ENCODE assay signal across 19 cellular contexts in genomic region chr12:72313757-72314270, GRCh38. TPM values are rescaled to one million over a fixed set of nuclear protein-coding genes. Genes with fewer than 3 reads are reported as not detected.
DNase-seq lines count a peak whose midpoint lies in the region; ATAC-seq, FAIRE-seq and TF ChIP-seq lines count a peak whose summit lies in the region.
"Had no signal": no experiment of that assay in that cellular context is flagged by ENCODE, and none has a peak within 500 bp of the region (broad histone marks: within the 10 kb centered on the region; RNA-seq: fewer than 3 reads in every experiment).

No MANE protein-coding gene starts in this region.

- no peak for TF ChIP-seq POLR2A in GM12892 (IDR thresholded peaks at IDR 0.05; ENCODE audit: low read depth, low read length)

- FAIRE-seq in GM12892 (lab: Jason Lieb, UNC), result no peak

- H3K4me1 Mint-ChIP-seq in GM23338, result no peaks in the 10 kb centered on the region
- H3K4me1 Mint-ChIP-seq in natural killer cell, result no peaks in the 10 kb centered on the region
- H3K4me1 Mint-ChIP-seq: CD4-positive, CD25-positive, alpha-beta regulatory T cell had no signal

- H3K79me2 ChIP-seq in GM23338 (replicated peaks; ENCODE audit: insufficient read depth), result no peaks in the 10 kb centered on the region

- no peak overlapping the region for H3K4ac ChIP-seq in neuronal stem cell (ENCODE audit: low read length)

- no peaks in the 10 kb centered on the region for H3K9me3 ChIP-seq in neuronal stem cell (replicated peaks in 1 of 2; ENCODE audit: control insufficient read depth in 2 of 2, insufficient read depth in 1 of 2, low read depth in 1 of 2, low read length in 2 of 2)
- H3K9me3 ChIP-seq: BE2C had no signal

- H3K9me3 Mint-ChIP-seq in GM23338, result no peaks in the 10 kb centered on the region
- peaks cover 7 to 12% of the 10 kb centered on the region in 2 donors for H3K9me3 Mint-ChIP-seq in natural killer cell

- H4K8ac ChIP-seq in neuronal stem cell (ENCODE audit: low read depth, low read length), result no peak overlapping the region

- ATAC-seq in GM23338 (no peak), SK-N-SH treated with all-trans-retinoic acid at 6 μM for 48 hours (no peak), natural killer cell (no peak)

- no peaks in the 10 kb centered on the region for H3K9me2 ChIP-seq in GM23338 (ENCODE audit: insufficient read depth)

- no peak overlapping the region for H3K14ac ChIP-seq in neuronal stem cell (ENCODE audit: low read length)

- H2AFZ ChIP-seq in GM23338 (peak overlapping the region; percentile 35; the same call in 1 of the 2 replicates), neuronal stem cell (ENCODE audit: low read length) (peak overlapping the region; percentile 66)

- H3K79me1 ChIP-seq in neuronal stem cell (ENCODE audit: low read depth, low read length), result no peaks in the 10 kb centered on the region

- H3K4me2 ChIP-seq in GM23338, result no peak overlapping the region
- H3K4me2 ChIP-seq in neuronal stem cell (ENCODE audit: insufficient read depth, low read length, poor library complexity, severe bottlenecking), result no peak overlapping the region

- H3K9ac ChIP-seq in neuronal stem cell (ENCODE audit: low read depth, low read length, poor library complexity), result no peak overlapping the region

- no peaks in the 10 kb centered on the region for H3K36me3 ChIP-seq in GM23338 (ENCODE audit: insufficient read depth)
- H3K36me3 ChIP-seq in neuronal stem cell (replicated peaks in 1 of 2; ENCODE audit: control insufficient read depth in 2 of 2, insufficient read depth in 2 of 2, low read length in 2 of 2), result no peaks in the 10 kb centered on the region
- H3K36me3 ChIP-seq: BE2C had no signal

- H3K27me3 Mint-ChIP-seq in GM23338 (ENCODE audit: insufficient read depth, low read depth, poor library complexity), result no peaks in the 10 kb centered on the region
- no peaks in the 10 kb centered on the region for H3K27me3 Mint-ChIP-seq in natural killer cell (ENCODE audit: low read depth in 2 of 2)
- H3K27me3 Mint-ChIP-seq: CD4-positive, CD25-positive, alpha-beta regulatory T cell had no signal

- H4K91ac ChIP-seq in neuronal stem cell (ENCODE audit: low read depth, low read length, poor library complexity), result no peak overlapping the region

- no peak overlapping the region for H2BK15ac ChIP-seq in neuronal stem cell (ENCODE audit: low read length)

- intact Hi-C loops in natural killer cell (cut with micrococcal nuclease), result no loop called here

- no peak overlapping the region for H3K18ac ChIP-seq in neuronal stem cell (ENCODE audit: low read length)

- no peak overlapping the region for H2BK5ac ChIP-seq in neuronal stem cell (ENCODE audit: low read length)

- no peaks in the 10 kb centered on the region for H3F3A ChIP-seq in GM23338 (replicated peaks; ENCODE audit: low read depth)

- no peak for TF ChIP-seq CTCF in GM23338 (conservative IDR thresholded peaks at IDR 0.05; ENCODE audit: low read depth in 2 of 2)
- TF ChIP-seq CTCF in fibroblast of villous mesenchyme (IDR thresholded peaks at IDR 0.05; ENCODE audit: insufficient read depth, low read depth, low read length), result no peak
- TF ChIP-seq CTCF in natural killer cell (IDR thresholded peaks at IDR 0.05), result no peak

- H2BK12ac ChIP-seq in neuronal stem cell (ENCODE audit: low read length), result no peak overlapping the region

- DNase-seq in GM23338 (ENCODE audit: low spot score), result peak; percentile 7
- peak; percentile 90 for DNase-seq in SK-N-DZ (ENCODE audit: low spot score)
- DNase-seq in fibroblast of villous mesenchyme (ENCODE audit: low read depth), result peak; percentile 37
- DNase-seq in neuronal stem cell (ENCODE audit: low spot score), result no peak
- no peak for DNase-seq in GM12892 (ENCODE audit: insufficient read length)
- DNase-seq in natural killer cell, result no peak
- DNase-seq: BE2C; CD4-positive, CD25-positive, alpha-beta regulatory T cell; DMS153; GDM1; Kasumi-1; MM.1S; NCI-H1105; NCI-H2081; NCI-H2171 treated with DMSO at 0.1 percent for 48 hours; NCI-H446; NCI-H748 treated with DMSO at 0.1 percent for 48 hours; RPMI8226 had no signal

- H3K4me1 ChIP-seq in GM23338 (ENCODE audit: insufficient read depth) (peaks cover 7% of the 10 kb centered on the region), neuronal stem cell (ENCODE audit: control insufficient read depth in 2 of 2, insufficient read depth in 1 of 2, low read depth in 1 of 2, low read length in 2 of 2) (peaks cover 0 to 4% of the 10 kb centered on the region in 2 donors)
- H3K4me1 ChIP-seq: BE2C had no signal

- no peak overlapping the region for H3K27ac Mint-ChIP-seq in GM23338
- no peak overlapping the region for H3K27ac Mint-ChIP-seq in natural killer cell
- H3K27ac Mint-ChIP-seq: CD4-positive, CD25-positive, alpha-beta regulatory T cell had no signal

- H3K27me3 ChIP-seq in GM23338 (ENCODE audit: insufficient read depth), result no peaks in the 10 kb centered on the region
- no peaks in the 10 kb centered on the region for H3K27me3 ChIP-seq in neuronal stem cell (ENCODE audit: control insufficient read depth in 3 of 3, insufficient read depth in 3 of 3, low read depth in 1 of 3, low read length in 3 of 3)
- H3K27me3 ChIP-seq: BE2C had no signal

- H4K20me1 ChIP-seq in GM23338 (replicated peaks; ENCODE audit: insufficient read depth), result no peaks in the 10 kb centered on the region

- H2BK120ac ChIP-seq in neuronal stem cell (ENCODE audit: low read depth, low read length), result no peak overlapping the region

- H3K27ac ChIP-seq in GM23338 (ENCODE audit: low read depth) (peak overlapping the region; percentile 24; the same call in 1 of the 2 replicates), neuronal stem cell (replicated peaks; ENCODE audit: low read length) (no peak overlapping the region)

- no CpG with 5 or more reads among the region's 2 CpGs for WGBS in neuronal stem cell (ENCODE audit: extremely low coverage in 2 of 2, insufficient read length in 2 of 2, insufficient replicate concordance in 1 of 2), 2 donors

- H3K4me3 Mint-ChIP-seq in GM23338 (no peak overlapping the region), natural killer cell (no peak overlapping the region)
- H3K4me3 Mint-ChIP-seq: CD4-positive, CD25-positive, alpha-beta regulatory T cell had no signal

- H3K36me3 Mint-ChIP-seq in GM23338 (ENCODE audit: low read depth) (no peaks in the 10 kb centered on the region), natural killer cell (no peaks in the 10 kb centered on the region)
- H3K36me3 Mint-ChIP-seq: CD4-positive, CD25-positive, alpha-beta regulatory T cell had no signal

- no peak overlapping the region for H3K23ac ChIP-seq in neuronal stem cell (ENCODE audit: low read depth, low read length, poor library complexity)

- H2AK5ac ChIP-seq in neuronal stem cell (ENCODE audit: low read depth, low read length), result no peak overlapping the region

- H3K4me3 ChIP-seq in GM23338 (no peak overlapping the region), fibroblast of villous mesenchyme (ENCODE audit: low read depth, low read length) (no peak overlapping the region), neuronal stem cell (ENCODE audit: low read length in 2 of 2) (no peak overlapping the region)

TF ChIP-seq in GM23338, 12 proteins besides CTCF, POLR2A, EP300 and RAD21 (continues in another document):
- TF ChIP-seq CREB1 (CRISPR knock-in tag; IDR thresholded peaks at IDR 0.05; ENCODE audit: low read depth) (no peak), ZNF331 (CRISPR knock-in tag; IDR thresholded peaks at IDR 0.05; ENCODE audit: low read depth) (no peak), STAT1 (IDR thresholded peaks at IDR 0.05; ENCODE audit: unreplicated experiment) (no peak), NANOG (IDR thresholded peaks at IDR 0.05; ENCODE audit: borderline replicate concordance) (no peak)

TF ChIP-seq in SK-N-SH treated with all-trans-retinoic acid at 6 μM for 48 hours, 23 proteins besides CTCF, POLR2A, EP300 and RAD21 (continues in another document):
- TF ChIP-seq TOX (CRISPR knock-in tag; IDR thresholded peaks at IDR 0.05; ENCODE audit: borderline replicate concordance), result no peak
- TF ChIP-seq BACH2 (CRISPR knock-in tag; IDR thresholded peaks at IDR 0.05; ENCODE audit: borderline replicate concordance), result no peak
- TF ChIP-seq, protein P1, sequence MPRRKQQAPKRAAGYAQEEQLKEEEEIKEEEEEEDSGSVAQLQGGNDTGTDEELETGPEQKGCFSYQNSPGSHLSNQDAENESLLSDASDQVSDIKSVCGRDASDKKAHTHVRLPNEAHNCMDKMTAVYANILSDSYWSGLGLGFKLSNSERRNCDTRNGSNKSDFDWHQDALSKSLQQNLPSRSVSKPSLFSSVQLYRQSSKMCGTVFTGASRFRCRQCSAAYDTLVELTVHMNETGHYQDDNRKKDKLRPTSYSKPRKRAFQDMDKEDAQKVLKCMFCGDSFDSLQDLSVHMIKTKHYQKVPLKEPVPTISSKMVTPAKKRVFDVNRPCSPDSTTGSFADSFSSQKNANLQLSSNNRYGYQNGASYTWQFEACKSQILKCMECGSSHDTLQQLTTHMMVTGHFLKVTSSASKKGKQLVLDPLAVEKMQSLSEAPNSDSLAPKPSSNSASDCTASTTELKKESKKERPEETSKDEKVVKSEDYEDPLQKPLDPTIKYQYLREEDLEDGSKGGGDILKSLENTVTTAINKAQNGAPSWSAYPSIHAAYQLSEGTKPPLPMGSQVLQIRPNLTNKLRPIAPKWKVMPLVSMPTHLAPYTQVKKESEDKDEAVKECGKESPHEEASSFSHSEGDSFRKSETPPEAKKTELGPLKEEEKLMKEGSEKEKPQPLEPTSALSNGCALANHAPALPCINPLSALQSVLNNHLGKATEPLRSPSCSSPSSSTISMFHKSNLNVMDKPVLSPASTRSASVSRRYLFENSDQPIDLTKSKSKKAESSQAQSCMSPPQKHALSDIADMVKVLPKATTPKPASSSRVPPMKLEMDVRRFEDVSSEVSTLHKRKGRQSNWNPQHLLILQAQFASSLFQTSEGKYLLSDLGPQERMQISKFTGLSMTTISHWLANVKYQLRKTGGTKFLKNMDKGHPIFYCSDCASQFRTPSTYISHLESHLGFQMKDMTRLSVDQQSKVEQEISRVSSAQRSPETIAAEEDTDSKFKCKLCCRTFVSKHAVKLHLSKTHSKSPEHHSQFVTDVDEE (CRISPR knock-in tag; IDR thresholded peaks at IDR 0.05), result no peak

RNA-seq across cellular contexts. Expression of gene TRHDE, which starts 41.6 kb away (rescaled TPM):
- 5.7 and 7.7 TPM in 2 replicates for total RNA-seq in GM23338 (2014; rRNA removed; shearing (Covaris generic))
- 1.3 and 1.5 TPM in 2 replicates for polyA plus RNA-seq in GM23338 (2016; fragmentation: Nextera tagmentation; extraction: Ambion mirVana)
- polyA plus RNA-seq in SK-N-DZ (2014; cell fraction: cytosol; rRNA removed), result 2.9 and 3.5 TPM in 2 replicates
- 1.7 and 3.5 TPM in 2 replicates for polyA plus RNA-seq in SK-N-DZ (2014; cell fraction: nucleus; rRNA removed)
- total RNA-seq in fibroblast of villous mesenchyme, result 20.9 and 33.7 TPM in 2 replicates
- polyA plus RNA-seq in neuronal stem cell (2013, experiment 1 of 2), result 0.75 TPM
- polyA plus RNA-seq in neuronal stem cell (2013, experiment 2 of 2), result 0.64 TPM
- not detected for polyA plus RNA-seq in GM12892 (2012; ENCODE audit: missing spikeins)
- under 1 TPM in 1 of 3 donors, not detected in 2; 0.33 TPM for total RNA-seq in natural killer cell
- total RNA-seq: CD4-positive, CD25-positive, alpha-beta regulatory T cell had no signal
- polyA plus RNA-seq: CD4-positive, CD25-positive, alpha-beta regulatory T cell had no signal

Comparison
In these comparisons a context has a peak if more than half of its experiments do, and no peak if none do; other contexts are left out.
1. DNase-seq: peak in GM23338 (single experiment), SK-N-DZ (single experiment) and fibroblast of villous mesenchyme (single experiment); none in neuronal stem cell (single experiment), GM12892 (single experiment) and natural killer cell (single experiment).